Comparison of ENCODE assay signal across 1 cellular context in genomic region chr4:760616-761015, GRCh38.
A peak's percentile ranks its signal among the peaks of the same experiment; 100 is the strongest.
TF ChIP-seq lines count a peak whose summit lies in the region.

No MANE protein-coding gene starts in this region.

TF ChIP-seq in HepG2, 621 proteins besides CTCF, POLR2A, EP300 and RAD21:
- TF ChIP-seq AGO2 (optimal IDR thresholded peaks at IDR 0.05; ENCODE audit: low read depth, low read length) (peak; percentile 61), ZFP41 (CRISPR knock-in tag; IDR thresholded peaks at IDR 0.05; ENCODE audit: borderline replicate concordance) (no peak), CC2D1A (CRISPR knock-in tag; IDR thresholded peaks at IDR 0.05) (no peak), GLI4 (CRISPR knock-in tag; IDR thresholded peaks at IDR 0.05; ENCODE audit: borderline replicate concordance) (no peak), SNAI1 (CRISPR knock-in tag; IDR thresholded peaks at IDR 0.05; ENCODE audit: borderline replicate concordance) (no peak), ZNF891 (CRISPR knock-in tag; IDR thresholded peaks at IDR 0.05) (no peak), SUZ12 (IDR thresholded peaks at IDR 0.05; ENCODE audit: low read depth, low read length) (no peak), AGO1 (IDR thresholded peaks at IDR 0.05; ENCODE audit: low read depth, low read length, poor library complexity, severe bottlenecking) (peak; percentile 54), FOXK2 (IDR thresholded peaks at IDR 0.05) (no peak), ZC3H13 (CRISPR knock-in tag; IDR thresholded peaks at IDR 0.05) (no peak), ZHX2 (IDR thresholded peaks at IDR 0.05; ENCODE audit: low read depth) (no peak), ZHX2 (CRISPR knock-in tag; IDR thresholded peaks at IDR 0.05; ENCODE audit: borderline replicate concordance) (no peak), TCF7 (IDR thresholded peaks at IDR 0.05; ENCODE audit: low read depth) (no peak), TBX2 (CRISPR knock-in tag; IDR thresholded peaks at IDR 0.05; ENCODE audit: borderline replicate concordance) (no peak), RBM22 (optimal IDR thresholded peaks at IDR 0.05; ENCODE audit: low read length) (peak; percentile 54), ZNF615 (CRISPR knock-in tag; IDR thresholded peaks at IDR 0.05; ENCODE audit: borderline replicate concordance) (no peak), IRF9 (CRISPR knock-in tag; IDR thresholded peaks at IDR 0.05; ENCODE audit: borderline replicate concordance) (no peak)
TF ChIP-seq in HepG2: peak in this region for 3.
